7 cellular contexts compared by ENCODE assay signal in genomic region chr4:7179158-7179557, GRCh38. TPM values are rescaled to one million over a fixed set of nuclear protein-coding genes. Genes with fewer than 3 reads are reported as not detected.
"Had no signal": no experiment of that assay in that cellular context is flagged by ENCODE, and none has a peak within 500 bp of the region (broad histone marks: within the 10 kb centered on the region; RNA-seq: fewer than 3 reads in every experiment).

No MANE protein-coding gene starts in this region.

- DNase-seq: IMR-90, KBM-7, KG1 had no signal

- H3K27ac Mint-ChIP-seq: IgD-negative memory B cell had no signal

- H3K36me3 Mint-ChIP-seq: IgD-negative memory B cell had no signal

- H3K4me3 Mint-ChIP-seq: IgD-negative memory B cell had no signal

- H3K27ac ChIP-seq: HL-60, KMS-11 had no signal

- H3K4me1 Mint-ChIP-seq: IgD-negative memory B cell had no signal

- FAIRE-seq: HTR-8/SVneo had no signal

- H3K4me2 ChIP-seq: KMS-11 had no signal

- H3K9ac ChIP-seq: KMS-11 had no signal

RNA-seq across cellular contexts. Expression of gene SORCS2, which starts 13.2 kb away (rescaled TPM):
- polyA plus RNA-seq: IgD-negative memory B cell had no signal
